Comparison of ENCODE assay signal across 17 cellular contexts in genomic region chr9:125438506-125439433, GRCh38.
"Had no signal": no experiment of that assay in that cellular context is flagged by ENCODE, and none has a peak within 500 bp of the region (broad histone marks: within the 10 kb centered on the region; RNA-seq: fewer than 3 reads in every experiment).

No MANE protein-coding gene starts in this region.

- H3K27ac ChIP-seq: pancreas, thoracic aorta, vagina, WERI-Rb-1 had no signal

- H3K36me3 ChIP-seq: cardiac muscle cell had no signal

- H3K4me3 Mint-ChIP-seq: activated CD4-positive, alpha-beta memory T cell treated with anti-CD3 and anti-CD28 coated beads, Interleukin-2, amount 10 ng/mL, durations not matched to agents 7 days and 5 days; activated CD4-positive, alpha-beta T cell treated with anti-CD3 and anti-CD28 coated beads for 36 hours; dendritic cell treated with granulocyte-macrophage colony-stimulating factor and Interleukin-4, amounts not matched to agents 40 ng/mL and 50 ng/mL, for 4 days; memory B cell; stimulated activated naive CD8-positive, alpha-beta T cell treated with anti-CD3 and anti-CD28 coated beads, Interleukin-15, amount 100 ng/mL, for 72 hours; T-cell had no signal

- DNase-seq: activated CD4-positive, alpha-beta memory T cell treated with anti-CD3 and anti-CD28 coated beads, Interleukin-2, amount 10 ng/mL, durations not matched to agents 7 days and 5 days; activated CD4-positive, alpha-beta T cell treated with anti-CD3 and anti-CD28 coated beads for 36 hours; activated CD8-positive, alpha-beta memory T cell treated with anti-CD3 and anti-CD28 coated beads, Interleukin-2, amount 50 U/mL, for 48 hours; erythroblast; hypothalamus; left cardiac atrium; stimulated activated CD4-positive, alpha-beta T cell treated with anti-CD3 and anti-CD28 coated beads, Interleukin-15, amount 100 ng/mL, for 24 hours; stimulated activated CD4-positive, alpha-beta T cell treated with anti-CD3 and anti-CD28 coated beads, Interleukin-4, amount 100 ng/mL, for 24 hours; stimulated activated naive CD8-positive, alpha-beta T cell treated with anti-CD3 and anti-CD28 coated beads, Interleukin-15, amount 100 ng/mL, for 72 hours; T-cell; WERI-Rb-1 had no signal

- H3K4me1 Mint-ChIP-seq: activated CD4-positive, alpha-beta memory T cell treated with anti-CD3 and anti-CD28 coated beads, Interleukin-2, amount 10 ng/mL, durations not matched to agents 7 days and 5 days; activated CD4-positive, alpha-beta T cell treated with anti-CD3 and anti-CD28 coated beads for 36 hours; stimulated activated naive CD8-positive, alpha-beta T cell treated with anti-CD3 and anti-CD28 coated beads, Interleukin-15, amount 100 ng/mL, for 72 hours; T-cell had no signal

- H3K9me3 Mint-ChIP-seq: activated CD4-positive, alpha-beta memory T cell treated with anti-CD3 and anti-CD28 coated beads, Interleukin-2, amount 10 ng/mL, durations not matched to agents 7 days and 5 days; dendritic cell treated with granulocyte-macrophage colony-stimulating factor and Interleukin-4, amounts not matched to agents 40 ng/mL and 50 ng/mL, for 4 days; memory B cell; stimulated activated naive CD8-positive, alpha-beta T cell treated with anti-CD3 and anti-CD28 coated beads, Interleukin-15, amount 100 ng/mL, for 72 hours; T-cell had no signal

- H3K4me1 ChIP-seq: pancreas, vagina had no signal

- ATAC-seq: activated CD4-positive, alpha-beta T cell treated with anti-CD3 and anti-CD28 coated beads for 36 hours; left cardiac atrium; pancreas; stimulated activated naive CD8-positive, alpha-beta T cell treated with anti-CD3 and anti-CD28 coated beads, Interleukin-15, amount 100 ng/mL, for 72 hours; T-cell had no signal

- H3K27me3 ChIP-seq: cardiac muscle cell, pancreas, vagina had no signal

- H3K27ac Mint-ChIP-seq: activated CD4-positive, alpha-beta memory T cell treated with anti-CD3 and anti-CD28 coated beads, Interleukin-2, amount 10 ng/mL, durations not matched to agents 7 days and 5 days; activated CD4-positive, alpha-beta T cell treated with anti-CD3 and anti-CD28 coated beads for 36 hours; dendritic cell treated with granulocyte-macrophage colony-stimulating factor and Interleukin-4, amounts not matched to agents 40 ng/mL and 50 ng/mL, for 4 days; memory B cell had no signal

- H3K9me3 ChIP-seq: pancreas, thoracic aorta, vagina had no signal

- H3K27me3 Mint-ChIP-seq: activated CD4-positive, alpha-beta memory T cell treated with anti-CD3 and anti-CD28 coated beads, Interleukin-2, amount 10 ng/mL, durations not matched to agents 7 days and 5 days; activated CD4-positive, alpha-beta T cell treated with anti-CD3 and anti-CD28 coated beads for 36 hours; memory B cell; stimulated activated naive CD8-positive, alpha-beta T cell treated with anti-CD3 and anti-CD28 coated beads, Interleukin-15, amount 100 ng/mL, for 72 hours; T-cell had no signal

- H3K4me3 ChIP-seq: cardiac muscle cell, pancreas, thoracic aorta, vagina had no signal
